Comparison of ENCODE assay signal across 9 cellular contexts in the genomic region with DNA sequence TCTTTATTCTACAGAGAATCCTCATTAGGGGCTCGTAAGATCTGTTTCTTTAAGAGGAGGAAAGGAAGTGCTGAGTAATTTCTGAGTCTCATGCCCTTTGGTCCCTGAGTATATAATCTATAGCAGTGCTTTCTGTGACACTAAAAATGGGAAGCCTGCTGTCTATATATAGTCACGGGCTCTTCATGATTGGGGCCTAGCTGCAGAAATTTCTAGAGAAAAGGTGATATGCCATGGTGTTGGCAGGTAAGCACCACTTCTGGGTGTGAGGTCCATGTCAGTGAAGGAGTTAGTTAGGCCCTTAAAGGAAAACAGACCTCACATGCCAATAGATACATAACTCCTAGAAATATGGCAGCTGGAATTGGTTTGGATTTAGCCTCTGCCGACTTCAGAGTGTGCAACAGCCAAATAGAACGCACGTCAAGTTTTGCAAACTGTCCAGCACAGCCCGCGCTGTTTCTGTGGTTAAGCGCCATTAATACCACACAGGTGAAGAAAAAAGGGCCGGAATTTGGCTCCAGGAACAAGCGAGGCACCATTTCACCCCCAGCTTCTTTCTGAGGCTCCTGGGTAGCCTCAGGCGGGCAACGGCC.
DNase-seq lines count a peak whose midpoint lies in the region; TF ChIP-seq lines count a peak whose summit lies in the region.
"Had no signal": no experiment of that assay in that cellular context is flagged by ENCODE, and none has a peak within 500 bp of the region (broad histone marks: within the 10 kb centered on the region; RNA-seq: fewer than 3 reads in every experiment).

No MANE protein-coding gene starts in this region.

- DNase-seq in HCEC 1CT = peak; percentile 75
- no peak for DNase-seq in suprapubic skin (ENCODE audit: low spot score in 2 of 2)
- DNase-seq in SIG-M5 treated with dmso at 0.1 percent for 504 hours (lab: John Stamatoyannopoulos, UW; ENCODE audit: unreplicated experiment) = no peak
- DNase-seq in DMS 273 (lab: John Stamatoyannopoulos, UW; ENCODE audit: unreplicated experiment) = no peak
- DNase-seq in T-helper 2 cell = no peak
- no peak for DNase-seq in NCI-H524 (lab: John Stamatoyannopoulos, UW)
- DNase-seq: naive B cell had no signal

- H3K9me3 ChIP-seq in iPS-15b (ENCODE audit: control insufficient read depth, insufficient read depth, low read length) = no peaks in the 10 kb centered on the region
- no peaks in the 10 kb centered on the region for H3K9me3 ChIP-seq in suprapubic skin

- peak overlapping the region; percentile 54 for H3K4me3 ChIP-seq in WI38 (ENCODE audit: low read depth, low read length)
- H3K4me3 ChIP-seq in iPS-15b (ENCODE audit: low read depth, low read length) = peak overlapping the region; percentile 75
- peak overlapping the region; percentile 60 for H3K4me3 ChIP-seq in suprapubic skin

- H3K27me3 ChIP-seq in iPS-15b (ENCODE audit: control insufficient read depth, insufficient read depth, low read length) (peaks cover 8% of the 10 kb centered on the region), suprapubic skin (no peaks in the 10 kb centered on the region)

- H3K9ac ChIP-seq in iPS-15b (ENCODE audit: low read depth, low read length) = peak overlapping the region; percentile 54

- H3K4me1 ChIP-seq in iPS-15b (ENCODE audit: control insufficient read depth, insufficient read depth, low read length) (peaks cover 5% of the 10 kb centered on the region), suprapubic skin (peaks cover 48% of the 10 kb centered on the region)

- no peak for TF ChIP-seq POLR2A in suprapubic skin (IDR thresholded peaks at IDR 0.05)

- no peak for TF ChIP-seq EP300 in suprapubic skin (IDR thresholded peaks at IDR 0.05)

- peak overlapping the region; percentile 94 for H3K27ac ChIP-seq in suprapubic skin

- WGBS in suprapubic skin = 30% methylated on average over 12 of the region's 12 CpGs

- no peaks in the 10 kb centered on the region for H3K36me3 ChIP-seq in iPS-15b (ENCODE audit: control insufficient read depth, insufficient read depth, low read length)
- H3K36me3 ChIP-seq in suprapubic skin = no peaks in the 10 kb centered on the region

- no peak for TF ChIP-seq CTCF in WI38 (IDR thresholded peaks at IDR 0.05; ENCODE audit: low read depth, low read length)
- TF ChIP-seq CTCF in suprapubic skin (IDR thresholded peaks at IDR 0.05) = no peak
